In genomic region chr6:124682751-124683150, GRCh38 we compare ENCODE assay signal across 19 cellular contexts.
A peak's percentile ranks its signal among the peaks of the same experiment; 100 is the strongest.
DNase-seq lines count a peak whose midpoint lies in the region; ATAC-seq lines count a peak whose summit lies in the region.
"Had no signal": no experiment of that assay in that cellular context is flagged by ENCODE, and none has a peak within 500 bp of the region (broad histone marks: within the 10 kb centered on the region; RNA-seq: fewer than 3 reads in every experiment).

No MANE protein-coding gene starts in this region.

- DNase-seq in G401 (ENCODE audit: low spot score) (peak; percentile 23), OCI-M1 (lab: John Stamatoyannopoulos, UW) (peak; percentile 10), head of caudate nucleus (peak in 32 of 42 donors; percentile 7 to 75 (median 30)), putamen (ENCODE audit: low spot score) (peak; percentile 31), NCI-H1092 treated with DMSO at 0.1 percent for 48 hours (lab: John Stamatoyannopoulos, UW) (no peak), NCI-H2227 treated with DMSO at 0.1 percent for 48 hours (lab: John Stamatoyannopoulos, UW) (no peak)
- DNase-seq: 8988T; ACHN; AML-193; C1 segment of cervical spinal cord; Calu3; CD4-positive, alpha-beta memory T cell; COR-L47; DMS53; DMS79 treated with DMSO at 0.1 percent for 48 hours had no signal

- in situ Hi-C loops in G401 (cut with HindIII; ENCODE audit: low sequenced_read_pairs): no loop called here

- ATAC-seq in HG02852 (IDR thresholded peaks at IDR 0.05; ENCODE audit: unreplicated experiment) (no peak), GM19452 (IDR thresholded peaks at IDR 0.05; ENCODE audit: unreplicated experiment) (no peak)
- ATAC-seq: A549, GM12878 had no signal

- intact Hi-C loops in head of caudate nucleus (cut with DNase I): no loop called here

Comparison
In these comparisons a context has a peak if more than half of its experiments do, and no peak if none do; other contexts are left out.
1. DNase-seq: peak in G401 (single experiment), OCI-M1 (single experiment), head of caudate nucleus (32 of 42) and putamen (single experiment); none in NCI-H1092 treated with DMSO at 0.1 percent for 48 hours (single experiment) and NCI-H2227 treated with DMSO at 0.1 percent for 48 hours (single experiment).